ENCODE assay signal across 14 cellular contexts in genomic region chr6:37190159-37190535, GRCh38. TPM values are rescaled to one million over a fixed set of nuclear protein-coding genes. Genes with fewer than 3 reads are reported as not detected.
DNase-seq lines count a peak whose midpoint lies in the region; ATAC-seq and TF ChIP-seq lines count a peak whose summit lies in the region.
"Had no signal": no experiment of that assay in that cellular context is flagged by ENCODE, and none has a peak within 500 bp of the region (broad histone marks: within the 10 kb centered on the region; RNA-seq: fewer than 3 reads in every experiment).

No MANE protein-coding gene starts in this region.

- H3K9me3 ChIP-seq in spleen, result no peaks in the 10 kb centered on the region
- no peaks in the 10 kb centered on the region for H3K9me3 ChIP-seq in right cardiac atrium (ENCODE audit: control insufficient read depth, low read length)
- H3K9me3 ChIP-seq: gastroesophageal sphincter, mucosa of descending colon, uterus had no signal

- peaks cover 69% of the 10 kb centered on the region for H3K4me1 Mint-ChIP-seq in activated T-cell treated with anti-CD3 and anti-CD28 coated beads, Interleukin-2, amount 50 U/mL, for 24 hours (ENCODE audit: low read depth)
- H3K4me1 Mint-ChIP-seq in central memory CD8-positive, alpha-beta T cell, result peaks cover 34% of the 10 kb centered on the region

- H3K4me3 ChIP-seq in spleen, result no peak overlapping the region
- no peak overlapping the region for H3K4me3 ChIP-seq in right cardiac atrium (ENCODE audit: low read length)
- H3K4me3 ChIP-seq: gastroesophageal sphincter, mucosa of descending colon, uterus had no signal

- no peak for TF ChIP-seq CTCF in spleen (IDR thresholded peaks at IDR 0.05 in 8 of 11, conservative IDR thresholded peaks at IDR 0.05 in 3 of 11)

- no peak for TF ChIP-seq POLR2A in spleen (IDR thresholded peaks at IDR 0.05)

- H3K27ac ChIP-seq in spleen, result peak overlapping the region in 6 of 8 donors; percentile 2 to 92 (median 51)
- H3K27ac ChIP-seq in right cardiac atrium (ENCODE audit: low read length), result no peak overlapping the region
- H3K27ac ChIP-seq: gastroesophageal sphincter, uterus had no signal

- no peak for ATAC-seq in central memory CD8-positive, alpha-beta T cell (replicated peaks; ENCODE audit: extremely low read depth, poor library complexity, severe bottlenecking)
- no peak for ATAC-seq in right cardiac atrium
- ATAC-seq: gastroesophageal sphincter had no signal

- no peaks in the 10 kb centered on the region for H3K27me3 Mint-ChIP-seq in activated T-cell treated with anti-CD3 and anti-CD28 coated beads, Interleukin-2, amount 50 U/mL, for 24 hours
- no peaks in the 10 kb centered on the region for H3K27me3 Mint-ChIP-seq in central memory CD8-positive, alpha-beta T cell

- H3K27ac Mint-ChIP-seq in activated T-cell treated with anti-CD3 and anti-CD28 coated beads, Interleukin-2, amount 50 U/mL, for 24 hours, result peak overlapping the region; percentile 87
- peak overlapping the region; percentile 6 for H3K27ac Mint-ChIP-seq in central memory CD8-positive, alpha-beta T cell (ENCODE audit: low read depth)

- H3K4me1 ChIP-seq in spleen (peaks cover 0 to 77% (median 31%) of the 10 kb centered on the region in 6 donors), right cardiac atrium (ENCODE audit: control insufficient read depth, insufficient read depth, low read length) (no peaks in the 10 kb centered on the region)
- H3K4me1 ChIP-seq: gastroesophageal sphincter, uterus had no signal

- H3K36me3 ChIP-seq in spleen, result no peaks in the 10 kb centered on the region
- H3K36me3 ChIP-seq: gastroesophageal sphincter, uterus had no signal

- H3K4me3 Mint-ChIP-seq in activated T-cell treated with anti-CD3 and anti-CD28 coated beads, Interleukin-2, amount 50 U/mL, for 24 hours, result no peak overlapping the region
- H3K4me3 Mint-ChIP-seq in central memory CD8-positive, alpha-beta T cell, result no peak overlapping the region

- peaks cover 2% of the 10 kb centered on the region for H3K36me3 Mint-ChIP-seq in activated T-cell treated with anti-CD3 and anti-CD28 coated beads, Interleukin-2, amount 50 U/mL, for 24 hours (ENCODE audit: low read depth)
- H3K36me3 Mint-ChIP-seq in central memory CD8-positive, alpha-beta T cell (ENCODE audit: insufficient read depth), result peaks cover 3% of the 10 kb centered on the region

- intact Hi-C loops in spleen (cut with DNase I; ENCODE audit: low total_unique reads) (no loop called here), right cardiac atrium (cut with DNase I) (no loop called here)

- peaks cover 3% of the 10 kb centered on the region for H3K9me3 Mint-ChIP-seq in activated T-cell treated with anti-CD3 and anti-CD28 coated beads, Interleukin-2, amount 50 U/mL, for 24 hours
- H3K9me3 Mint-ChIP-seq in central memory CD8-positive, alpha-beta T cell, result no peaks in the 10 kb centered on the region

- no peak for DNase-seq in activated T-cell treated with anti-CD3 and anti-CD28 coated beads, Interleukin-2, amount 50 U/mL, for 24 hours
- DNase-seq in activated T-cell treated with anti-CD3 and anti-CD28 coated beads, Interleukin-2, amount 50 U/mL, for 1 hour, result no peak
- peak; percentile 84 for DNase-seq in OCI-M1 (lab: John Stamatoyannopoulos, UW)
- no peak for DNase-seq in central memory CD8-positive, alpha-beta T cell (ENCODE audit: low spot score in 2 of 2)
- no peak for DNase-seq in spleen
- no peak for DNase-seq in right cardiac atrium
- no peak for DNase-seq in SKM-1 treated with dmso at 0.1 percent for 144 hours (lab: John Stamatoyannopoulos, UW; ENCODE audit: unreplicated experiment)
- no peak for DNase-seq in NCI-H1092 treated with DMSO at 0.1 percent for 48 hours (lab: John Stamatoyannopoulos, UW)
- DNase-seq: effector CD4-positive, alpha-beta T cell; NCI-H1436; NCI-H446; uterus had no signal

- 59 to 89% (median 68%) methylated on average over 1 of the region's 1 CpG for WGBS in spleen, 5 donors
- WGBS in right cardiac atrium, result 72% methylated on average over 1 of the region's 1 CpG

- H3K27me3 ChIP-seq in spleen (replicated peaks in 1 of 7) (no peaks in the 10 kb centered on the region), right cardiac atrium (ENCODE audit: control insufficient read depth, insufficient read depth) (no peaks in the 10 kb centered on the region)
- H3K27me3 ChIP-seq: gastroesophageal sphincter, uterus had no signal

RNA-seq across cellular contexts. Expression of gene PIM1, which starts 20.2 kb away (rescaled TPM):
- total RNA-seq in spleen (100 to 1,000 TPM in 3 of 7 donors, 10 to 100 TPM in 4; 34.8 to 176 (median 91.5) TPM), right cardiac atrium (10 to 100 TPM; 22.5 to 72.5 (median 32.1) TPM)
- polyA plus RNA-seq in spleen (10 to 100 TPM; 22.1 to 37.3 (median 22.3) TPM), right cardiac atrium (44.2 TPM)
